ENCODE assay signal across 23 cellular contexts in genomic region chr4:30953799-30954198, GRCh38.
"Had no signal": no experiment of that assay in that cellular context is flagged by ENCODE, and none has a peak within 500 bp of the region (broad histone marks: within the 10 kb centered on the region; RNA-seq: fewer than 3 reads in every experiment).

No MANE protein-coding gene starts in this region.

- H3K27ac ChIP-seq: esophagus muscularis mucosa, gastroesophageal sphincter, heart left ventricle, neutrophil, pancreas, right lobe of liver, tibial nerve, upper lobe of left lung had no signal

- H3K36me3 ChIP-seq: esophagus muscularis mucosa, gastroesophageal sphincter, heart left ventricle, neutrophil, pancreas, right lobe of liver, thoracic aorta, tibial nerve, upper lobe of left lung had no signal

- H3K4me1 ChIP-seq: pancreas, right lobe of liver, tibial nerve, upper lobe of left lung had no signal

- ATAC-seq: foreskin keratinocyte; gastroesophageal sphincter; heart left ventricle; left lobe of liver; mucosa of descending colon; natural killer cell treated with Interleukin-12 subunit alpha and Interleukin-12 subunit beta and Interleukin-15 and Interleukin-18, amount 100 ng/mL, for 72 hours; pancreas; right lobe of liver; stimulated activated naive B cell treated with anti-CD40 and anti-IgM and Interleukin-4, amounts not matched to agents 10 μg/mL and 1 μg/mL and 100 μg/mL, for 72 hours had no signal

- H3K27me3 ChIP-seq: esophagus muscularis mucosa, foreskin keratinocyte, gastroesophageal sphincter, heart left ventricle, hepatocyte, neutrophil, right lobe of liver, tibial nerve, upper lobe of left lung had no signal

- H3K9me3 ChIP-seq: esophagus muscularis mucosa, gastroesophageal sphincter, heart left ventricle, mucosa of descending colon, neutrophil, pancreas, right lobe of liver, thoracic aorta, tibial nerve, upper lobe of left lung had no signal

- DNase-seq: dermis blood vessel endothelial cell; effector memory CD4-positive, alpha-beta T cell; foreskin keratinocyte; heart left ventricle; kidney; mesenchymal stem cell; mucosa of descending colon; naive B cell; pancreas; right lobe of liver; small intestine; stimulated activated CD4-positive, alpha-beta T cell treated with anti-CD3 and anti-CD28 coated beads, Interleukin-15, amount 100 ng/mL, for 24 hours; stimulated activated CD4-positive, alpha-beta T cell treated with anti-CD3 and anti-CD28 coated beads, Interleukin-2, amount 100 ng/mL, for 48 hours; stimulated activated naive B cell treated with anti-CD40 and anti-IgM and Interleukin-4, amounts not matched to agents 10 μg/mL and 1 μg/mL and 100 μg/mL, for 72 hours; upper lobe of left lung had no signal

- H3K4me3 ChIP-seq: esophagus muscularis mucosa, gastroesophageal sphincter, heart left ventricle, hepatocyte, mucosa of descending colon, pancreas, right lobe of liver, thoracic aorta, tibial nerve, upper lobe of left lung had no signal
